In genomic region chr20:32834972-32835371, GRCh38 we compare ENCODE assay signal across 36 cellular contexts. TPM values are rescaled to one million over a fixed set of nuclear protein-coding genes. Genes with fewer than 3 reads are reported as not detected.
"Had no signal": no experiment of that assay in that cellular context is flagged by ENCODE, and none has a peak within 500 bp of the region (broad histone marks: within the 10 kb centered on the region; RNA-seq: fewer than 3 reads in every experiment).

No MANE protein-coding gene starts in this region.

- DNase-seq: activated CD4-positive, alpha-beta memory T cell treated with anti-CD3 and anti-CD28 coated beads for 36 hours; activated CD4-positive, alpha-beta T cell treated with anti-CD3 and anti-CD28 coated beads for 36 hours; activated CD4-positive, alpha-beta T cell treated with anti-CD3 and anti-CD28 coated beads, Interleukin-2, amount 10 ng/mL, durations not matched to agents 24 days and 14 days; activated CD4-positive, CD25-positive, alpha-beta regulatory T cell; activated CD4-positive, CD25-positive, alpha-beta regulatory T cell treated with anti-CD3 and anti-CD28 coated beads, Interleukin-2, amount 50 U/mL, for 72 hours; activated CD8-positive, alpha-beta memory T cell treated with anti-CD3 and anti-CD28 coated beads, Interleukin-2, amount 10 ng/mL, durations not matched to agents 7 days and 5 days; activated CD8-positive, alpha-beta memory T cell treated with anti-CD3 and anti-CD28 coated beads, Interleukin-2, amount 50 U/mL, for 4 hours; activated CD8-positive, alpha-beta T cell treated with anti-CD3 and anti-CD28 coated beads, Interleukin-2, amount 10 ng/mL, durations not matched to agents 7 days and 5 days; activated effector memory CD4-positive, alpha-beta T cell treated with anti-CD3 and anti-CD28 coated beads, Interleukin-2, amount 50 U/mL, for 16 hours; activated naive CD8-positive, alpha-beta T cell treated with anti-CD3 and anti-CD28 coated beads, Interleukin-2, amount 10 ng/mL, durations not matched to agents 7 days and 5 days; activated T-cell treated with anti-CD3 and anti-CD28 coated beads, Interleukin-2, amount 50 U/mL, for 1 hour; activated T-cell treated with anti-CD3 and anti-CD28 coated beads, Interleukin-2, amount 50 U/mL, for 48 hours; central memory CD4-positive, alpha-beta T cell; cerebellar nuclear complex; dorsolateral prefrontal cortex; effector memory CD4-positive, alpha-beta T cell; endodermal cell; foreskin fibroblast; head of caudate nucleus; T-cell; T1000; WERI-Rb-1 had no signal

- ATAC-seq: activated CD4-positive, alpha-beta T cell treated with anti-CD3 and anti-CD28 coated beads for 36 hours; activated CD8-positive, alpha-beta memory T cell treated with anti-CD3 and anti-CD28 coated beads, Interleukin-2, amount 10 ng/mL, durations not matched to agents 7 days and 5 days; activated CD8-positive, alpha-beta T cell treated with anti-CD3 and anti-CD28 coated beads, Interleukin-2, amount 10 ng/mL, durations not matched to agents 7 days and 5 days; esophagus mucosa; T-cell had no signal

- H3K27me3 ChIP-seq: ascending aorta, breast epithelium, cardiac muscle cell, dorsolateral prefrontal cortex had no signal

- H3K27me3 Mint-ChIP-seq: activated CD4-positive, alpha-beta memory T cell treated with anti-CD3 and anti-CD28 coated beads for 36 hours; activated CD4-positive, alpha-beta T cell treated with anti-CD3 and anti-CD28 coated beads for 36 hours; activated CD4-positive, alpha-beta T cell treated with anti-CD3 and anti-CD28 coated beads, Interleukin-2, amount 10 ng/mL, durations not matched to agents 24 days and 14 days; activated CD8-positive, alpha-beta memory T cell treated with anti-CD3 and anti-CD28 coated beads, Interleukin-2, amount 10 ng/mL, durations not matched to agents 7 days and 5 days; activated naive CD4-positive, alpha-beta T cell treated with anti-CD3 and anti-CD28 coated beads, Interleukin-2, amount 50 U/mL, for 24 hours; activated naive CD8-positive, alpha-beta T cell treated with anti-CD3 and anti-CD28 coated beads, Interleukin-2, amount 10 ng/mL, durations not matched to agents 7 days and 5 days; dendritic cell treated with granulocyte-macrophage colony-stimulating factor and Interleukin-4, amounts not matched to agents 40 ng/mL and 50 ng/mL, for 4 days; T-cell had no signal

- H3K4me3 ChIP-seq: ascending aorta, breast epithelium, cardiac muscle cell, coronary artery, dorsolateral prefrontal cortex had no signal

- H3K27ac Mint-ChIP-seq: activated CD4-positive, alpha-beta memory T cell treated with anti-CD3 and anti-CD28 coated beads for 36 hours; activated CD4-positive, alpha-beta T cell treated with anti-CD3 and anti-CD28 coated beads for 36 hours; activated CD4-positive, alpha-beta T cell treated with anti-CD3 and anti-CD28 coated beads, Interleukin-2, amount 10 ng/mL, durations not matched to agents 24 days and 14 days; activated CD8-positive, alpha-beta memory T cell treated with anti-CD3 and anti-CD28 coated beads, Interleukin-2, amount 10 ng/mL, durations not matched to agents 7 days and 5 days; activated CD8-positive, alpha-beta T cell treated with anti-CD3 and anti-CD28 coated beads, Interleukin-2, amount 10 ng/mL, durations not matched to agents 7 days and 5 days; activated naive CD4-positive, alpha-beta T cell treated with anti-CD3 and anti-CD28 coated beads, Interleukin-2, amount 50 U/mL, for 24 hours; activated naive CD8-positive, alpha-beta T cell treated with anti-CD3 and anti-CD28 coated beads, Interleukin-2, amount 10 ng/mL, durations not matched to agents 7 days and 5 days; activated T-helper 1 cell treated with anti-CD3 and anti-CD28 coated beads, Interleukin-12 subunit alpha, Interleukin-12 subunit beta, Interleukin-2, Interleukin-4 antibody, amounts not matched to agents 30 ng/mL and 10 ng/mL and 1 ng/mL, durations not matched to agents 14 hours and 24 hours and 36 hours; activated T-helper 2 cell treated with anti-CD3 and anti-CD28 coated beads, Interferon-gamma antibody, Interleukin-2, Interleukin-4, amounts not matched to agents 10 μg/mL and 5 μg/mL and 100 μg/mL, durations not matched to agents 14 hours and 24 hours and 36 hours; brain; dendritic cell treated with granulocyte-macrophage colony-stimulating factor and Interleukin-4, amounts not matched to agents 40 ng/mL and 50 ng/mL, for 4 days; endodermal cell; T-helper 1 cell treated with Interleukin-12 subunit alpha and Interleukin-12 subunit beta and Interleukin-4 antibody, amounts not matched to agents 30 μg/mL and 1 μg/mL, for 36 hours; T-helper 2 cell treated with Interferon-gamma antibody and Interleukin-4, amounts not matched to agents 5 μg/mL and 100 μg/mL, for 36 hours had no signal

- H3K4me1 Mint-ChIP-seq: endodermal cell had no signal

- H3K4me3 Mint-ChIP-seq: activated CD4-positive, alpha-beta memory T cell treated with anti-CD3 and anti-CD28 coated beads for 36 hours; activated CD4-positive, alpha-beta T cell treated with anti-CD3 and anti-CD28 coated beads for 36 hours; activated CD4-positive, alpha-beta T cell treated with anti-CD3 and anti-CD28 coated beads, Interleukin-2, amount 10 ng/mL, durations not matched to agents 24 days and 14 days; activated CD8-positive, alpha-beta memory T cell treated with anti-CD3 and anti-CD28 coated beads, Interleukin-2, amount 10 ng/mL, durations not matched to agents 7 days and 5 days; activated CD8-positive, alpha-beta T cell treated with anti-CD3 and anti-CD28 coated beads, Interleukin-2, amount 10 ng/mL, durations not matched to agents 7 days and 5 days; activated naive CD4-positive, alpha-beta T cell treated with anti-CD3 and anti-CD28 coated beads, Interleukin-2, amount 50 U/mL, for 24 hours; activated naive CD8-positive, alpha-beta T cell treated with anti-CD3 and anti-CD28 coated beads, Interleukin-2, amount 10 ng/mL, durations not matched to agents 7 days and 5 days; activated T-helper 1 cell treated with anti-CD3 and anti-CD28 coated beads, Interleukin-12 subunit alpha, Interleukin-12 subunit beta, Interleukin-2, Interleukin-4 antibody, amounts not matched to agents 30 ng/mL and 10 ng/mL and 1 ng/mL, durations not matched to agents 14 hours and 24 hours and 36 hours; brain; dendritic cell treated with granulocyte-macrophage colony-stimulating factor and Interleukin-4, amounts not matched to agents 40 ng/mL and 50 ng/mL, for 4 days; endodermal cell; T-cell; T-helper 1 cell treated with Interleukin-12 subunit alpha and Interleukin-12 subunit beta and Interleukin-4 antibody, amounts not matched to agents 30 μg/mL and 1 μg/mL, for 36 hours; T-helper 2 cell treated with Interferon-gamma antibody and Interleukin-4, amounts not matched to agents 5 μg/mL and 100 μg/mL, for 36 hours had no signal

- H3K27ac ChIP-seq: ascending aorta, breast epithelium, cardiac muscle cell, coronary artery, WERI-Rb-1 had no signal

- H3K4me1 ChIP-seq: ascending aorta, breast epithelium had no signal

- H3K9me3 ChIP-seq: ascending aorta, breast epithelium had no signal

- H3K9me3 Mint-ChIP-seq: activated CD4-positive, alpha-beta memory T cell treated with anti-CD3 and anti-CD28 coated beads for 36 hours; activated CD4-positive, alpha-beta T cell treated with anti-CD3 and anti-CD28 coated beads, Interleukin-2, amount 10 ng/mL, durations not matched to agents 24 days and 14 days; activated naive CD4-positive, alpha-beta T cell treated with anti-CD3 and anti-CD28 coated beads, Interleukin-2, amount 50 U/mL, for 24 hours; activated naive CD8-positive, alpha-beta T cell treated with anti-CD3 and anti-CD28 coated beads, Interleukin-2, amount 10 ng/mL, durations not matched to agents 7 days and 5 days; activated T-helper 1 cell treated with anti-CD3 and anti-CD28 coated beads, Interleukin-12 subunit alpha, Interleukin-12 subunit beta, Interleukin-2, Interleukin-4 antibody, amounts not matched to agents 30 ng/mL and 10 ng/mL and 1 ng/mL, durations not matched to agents 14 hours and 24 hours and 36 hours; activated T-helper 2 cell treated with anti-CD3 and anti-CD28 coated beads, Interferon-gamma antibody, Interleukin-2, Interleukin-4, amounts not matched to agents 10 μg/mL and 5 μg/mL and 100 μg/mL, durations not matched to agents 14 hours and 24 hours and 36 hours; brain; dendritic cell treated with granulocyte-macrophage colony-stimulating factor and Interleukin-4, amounts not matched to agents 40 ng/mL and 50 ng/mL, for 4 days; endodermal cell; T-cell; T-helper 1 cell treated with Interleukin-12 subunit alpha and Interleukin-12 subunit beta and Interleukin-4 antibody, amounts not matched to agents 30 μg/mL and 1 μg/mL, for 36 hours; T-helper 2 cell treated with Interferon-gamma antibody and Interleukin-4, amounts not matched to agents 5 μg/mL and 100 μg/mL, for 36 hours had no signal

- H3K36me3 ChIP-seq: breast epithelium had no signal

RNA-seq across cellular contexts. Expression of gene EFCAB8, which starts 23.8 kb away (rescaled TPM):
- total RNA-seq: ascending aorta, cardiac muscle cell, epithelial cell of proximal tubule, frontal cortex had no signal
